Comparison of ENCODE assay signal across 11 cellular contexts in the genomic region with DNA sequence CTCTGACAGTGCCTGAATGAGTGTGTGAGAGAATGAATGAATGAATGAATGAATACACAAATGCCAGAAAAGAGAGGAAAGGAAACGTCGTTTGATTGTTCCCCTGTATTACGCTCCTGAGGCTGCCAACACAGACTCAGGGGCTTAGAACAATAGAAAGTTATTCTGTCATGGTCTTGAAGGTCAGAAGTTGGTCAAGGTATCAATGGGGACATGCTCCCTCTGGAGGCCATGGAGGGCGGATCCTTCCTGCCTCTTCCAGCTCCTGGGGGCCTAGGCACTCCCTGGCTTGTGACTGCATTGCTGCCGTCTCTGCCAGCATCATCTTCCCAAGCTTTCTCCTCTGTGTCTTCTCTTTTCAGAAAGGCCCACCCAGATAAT. TPM values are rescaled to one million over a fixed set of nuclear protein-coding genes. Genes with fewer than 3 reads are reported as not detected.
DNase-seq lines count a peak whose midpoint lies in the region; ATAC-seq and TF ChIP-seq lines count a peak whose summit lies in the region.
"Had no signal": no experiment of that assay in that cellular context is flagged by ENCODE, and none has a peak within 500 bp of the region (broad histone marks: within the 10 kb centered on the region; RNA-seq: fewer than 3 reads in every experiment).

No MANE protein-coding gene starts in this region.

- H3K36me3 ChIP-seq in MG63 (no peaks in the 10 kb centered on the region), osteoblast (ENCODE audit: insufficient read depth, low read length) (no peaks in the 10 kb centered on the region)

- TF ChIP-seq CTCF in chondrocyte (IDR thresholded peaks at IDR 0.05) (peak; percentile 63), osteoblast (IDR thresholded peaks at IDR 0.05; ENCODE audit: extremely low read depth, low read depth, low read length) (peak; percentile 42)

- no peak for ATAC-seq in HG03469 (IDR thresholded peaks at IDR 0.05; ENCODE audit: unreplicated experiment)

- no peaks in the 10 kb centered on the region for H4K20me1 ChIP-seq in osteoblast (ENCODE audit: insufficient read depth, low read length)

- no peaks in the 10 kb centered on the region for H3K9me3 ChIP-seq in MG63
- no peaks in the 10 kb centered on the region for H3K9me3 ChIP-seq in osteoblast (ENCODE audit: low read depth, low read length)
- H3K9me3 ChIP-seq: BLaER1 had no signal

- H3K4me3 Mint-ChIP-seq in chondrocyte (ENCODE audit: unreplicated experiment), result no peak overlapping the region

- H2AFZ ChIP-seq in osteoblast (ENCODE audit: low read length), result no peak overlapping the region

- no peak overlapping the region for H3K27ac Mint-ChIP-seq in chondrocyte (ENCODE audit: unreplicated experiment)

- DNase-seq in NCI-H2029 treated with DMSO at 0.1 percent for 48 hours (lab: John Stamatoyannopoulos, UW) (peak; percentile 0), NCI-H2029 (lab: John Stamatoyannopoulos, UW) (no peak), MG63 (peak; percentile 17), chondrocyte (ENCODE audit: low spot score) (peak; percentile 33), osteoblast (ENCODE audit: insufficient read length, low spot score, missing footprints) (peak; percentile 80), T-helper 2 cell (no peak), DMS153 (lab: John Stamatoyannopoulos, UW) (no peak)
- DNase-seq: activated CD4-positive, alpha-beta T cell treated with anti-CD3 and anti-CD28 coated beads, Interleukin-2, amount 50 U/mL, for 1 hour had no signal

- peaks cover 2% of the 10 kb centered on the region for H3K36me3 Mint-ChIP-seq in chondrocyte (ENCODE audit: low read depth)

- H3K27me3 ChIP-seq in MG63 (no peaks in the 10 kb centered on the region; the same call in 1 of the 2 replicates), osteoblast (ENCODE audit: insufficient read depth, low read length) (peaks cover 37% of the 10 kb centered on the region)
- H3K27me3 ChIP-seq: BLaER1 had no signal

- H3K27ac ChIP-seq in osteoblast (ENCODE audit: low read depth, low read length), result no peak overlapping the region
- H3K27ac ChIP-seq: BLaER1 had no signal

- H3K9me3 Mint-ChIP-seq in chondrocyte (ENCODE audit: low read depth), result no peaks in the 10 kb centered on the region

- H3K27me3 Mint-ChIP-seq in chondrocyte (ENCODE audit: low read depth), result peaks cover 21% of the 10 kb centered on the region

- H3K79me2 ChIP-seq in osteoblast (ENCODE audit: insufficient read depth, low read length), result no peaks in the 10 kb centered on the region

- H3K4me2 ChIP-seq in osteoblast (ENCODE audit: insufficient read depth, low read length), result no peak overlapping the region

- no peaks in the 10 kb centered on the region for H3K4me1 ChIP-seq in osteoblast (ENCODE audit: insufficient read depth, low read length)

- H3K4me3 ChIP-seq in MG63 (no peak overlapping the region), osteoblast (ENCODE audit: insufficient read depth, low read length) (no peak overlapping the region)
- H3K4me3 ChIP-seq: BLaER1 had no signal

- H3K4me1 Mint-ChIP-seq in chondrocyte (ENCODE audit: low read depth), result no peaks in the 10 kb centered on the region

RNA-seq across cellular contexts. Expression of gene SLC38A8, which starts 1.5 kb away (rescaled TPM):
- not detected in 2 replicates for total RNA-seq in MG63 (2014; rRNA removed; shearing (Covaris generic); ENCODE audit: low replicate concordance)
- total RNA-seq in chondrocyte (not detected in 3 replicates), osteoblast (not detected in 2 replicates)
- total RNA-seq: glomerular endothelial cell had no signal

Comparison
In these comparisons a context has a peak if more than half of its experiments do, and no peak if none do; other contexts are left out.
1. DNase-seq: peak in NCI-H2029 treated with DMSO at 0.1 percent for 48 hours (single experiment), MG63 (single experiment), chondrocyte (single experiment) and osteoblast (single experiment); none in NCI-H2029 (single experiment), T-helper 2 cell (0 of 5) and DMS153 (single experiment).